ENCODE assay signal across 9 cellular contexts in genomic region chr2:240585681-240586197, GRCh38. TPM values are rescaled to one million over a fixed set of nuclear protein-coding genes. Genes with fewer than 3 reads are reported as not detected.
DNase-seq lines count a peak whose midpoint lies in the region; ATAC-seq and TF ChIP-seq lines count a peak whose summit lies in the region.
"Had no signal": no experiment of that assay in that cellular context is flagged by ENCODE, and none has a peak within 500 bp of the region (broad histone marks: within the 10 kb centered on the region; RNA-seq: fewer than 3 reads in every experiment).

No MANE protein-coding gene starts in this region.

- peaks cover 32% of the 10 kb centered on the region for H3F3A ChIP-seq in PC-9 (ENCODE audit: insufficient read depth, low read depth)

- peaks cover 29% of the 10 kb centered on the region for H3K36me3 Mint-ChIP-seq in nephron (ENCODE audit: low read depth)

- H3K4me1 Mint-ChIP-seq in nephron, result peaks cover 39% of the 10 kb centered on the region

- H3K4me1 ChIP-seq in BLaER1 (peaks cover 61% of the 10 kb centered on the region), PC-9 (replicated peaks; ENCODE audit: insufficient read depth) (peaks cover 47% of the 10 kb centered on the region)

- TSS peak; percentile 65 for BruUV-seq in PC-9 (replicated peaks; lab: Mats Ljungman, UMichigan)

- H3K36me3 ChIP-seq in BLaER1, result peaks cover 45% of the 10 kb centered on the region
- no peaks in the 10 kb centered on the region; the same call in 1 of the 2 replicates for H3K36me3 ChIP-seq in PC-9 (ENCODE audit: low read depth)

- H3K27ac Mint-ChIP-seq in nephron, result peak overlapping the region; percentile 83 to 95 (median 93)

- H3K27me3 Mint-ChIP-seq in nephron (ENCODE audit: low read depth), result no peaks in the 10 kb centered on the region

- intact Hi-C loops in PC-9 (cut with micrococcal nuclease; ENCODE audit: unreplicated experiment), result loop anchor here (1.0 kb wide), 1 partner anchor 24 kb away; no protein-coding TSS in a partner anchor

- POLR2A ChIA-PET in PC-9 (lab: Charles Lee; ENCODE audit: unreplicated experiment), result interaction anchor here (0.6 to 2.4 kb wide), 5 partner anchors 20 to 273 kb away, joined by 4 to 48 read pairs (median 7); partner anchors contain the start of gene DUSP28

- H3K27me3 ChIP-seq in BLaER1, result no peaks in the 10 kb centered on the region
- H3K27me3 ChIP-seq in PC-9 (ENCODE audit: insufficient read depth, low read depth), result no peaks in the 10 kb centered on the region

- peak overlapping the region; percentile 98 for H3K4me3 ChIP-seq in BLaER1
- H3K4me3 ChIP-seq in PC-9, result peak overlapping the region; percentile 83

- H3K9me3 ChIP-seq in BLaER1 (peaks cover 11% of the 10 kb centered on the region), PC-9 (ENCODE audit: insufficient read depth, low read depth) (no peaks in the 10 kb centered on the region)

- H4K20me1 ChIP-seq in BLaER1 (peaks cover 53% of the 10 kb centered on the region), PC-9 (ENCODE audit: insufficient read depth) (peaks cover 23% of the 10 kb centered on the region)

- ATAC-seq in HG03457 (IDR thresholded peaks at IDR 0.05; ENCODE audit: unreplicated experiment) (no peak), HG02571 (IDR thresholded peaks at IDR 0.05; ENCODE audit: unreplicated experiment) (no peak)

- no peak for DNase-seq in PC-9
- peak; percentile 5 for DNase-seq in epidermal melanocyte (ENCODE audit: insufficient read length, low spot score)
- DNase-seq in NCI-H1417 treated with DMSO at 0.1 percent for 48 hours (lab: John Stamatoyannopoulos, UW), result no peak
- DNase-seq in NCI-H1092 treated with DMSO at 0.1 percent for 48 hours (lab: John Stamatoyannopoulos, UW), result no peak

- TF ChIP-seq CTCF in PC-9 (conservative IDR thresholded peaks at IDR 0.05) (no peak), nephron (IDR thresholded peaks at IDR 0.05; ENCODE audit: unreplicated experiment in 3 of 3) (no peak)

- no peaks in the 10 kb centered on the region for H3K9me2 ChIP-seq in PC-9 (ENCODE audit: insufficient read depth)

- peak overlapping the region; percentile 99 for H3K27ac ChIP-seq in BLaER1
- peak overlapping the region; percentile 61 for H3K27ac ChIP-seq in PC-9

- H3K9ac ChIP-seq in BLaER1, result peak overlapping the region; percentile 96

- H3K79me2 ChIP-seq in PC-9 (ENCODE audit: low read depth), result peaks cover 88% of the 10 kb centered on the region

- H2AFZ ChIP-seq in PC-9, result peak overlapping the region; percentile 94

- CTCF ChIA-PET in PC-9 (lab: Charles Lee), result interaction anchor here (0.5 to 2.4 kb wide), 5 partner anchors 19 to 352 kb away, joined by 3 to 22 read pairs (median 5); no protein-coding TSS in a partner anchor

- H3K9me3 Mint-ChIP-seq in nephron, result no peaks in the 10 kb centered on the region

- peak overlapping the region; percentile 96 to 99 (median 97) for H3K4me3 Mint-ChIP-seq in nephron

- H3K4me2 ChIP-seq in BLaER1 (peak overlapping the region; percentile 94), PC-9 (peak overlapping the region; percentile 97)

RNA-seq across cellular contexts. Expression of gene CAPN10, which starts 0.8 kb away (rescaled TPM):
- total RNA-seq in PC-9 (2021), result 49.8 and 70.3 TPM in 2 replicates

RNA-seq across cellular contexts. Expression of gene RNPEPL1, which starts 17.5 kb away (rescaled TPM):
- total RNA-seq in PC-9 (2021), result 101 and 125 TPM in 2 replicates

RNA-seq across cellular contexts. Expression of gene DUSP28, which starts 25.6 kb away (rescaled TPM):
- total RNA-seq in PC-9 (2021), result 10.9 and 11.5 TPM in 2 replicates

RNA-seq across cellular contexts. Expression of gene ANKMY1, which starts 28.0 kb away (rescaled TPM):
- total RNA-seq in PC-9 (2021), result 85.7 and 94.8 TPM in 2 replicates

RNA-seq across cellular contexts. Expression of gene GPR35, which starts 39.5 kb away (rescaled TPM):
- total RNA-seq in PC-9 (2021), result 1.1 and 2.5 TPM in 2 replicates
- total RNA-seq: SK-MEL-5 had no signal
